ENCODE assay signal across 14 cellular contexts in genomic region chr12:1047898-1048660, GRCh38. TPM values are rescaled to one million over a fixed set of nuclear protein-coding genes. Genes with fewer than 3 reads are reported as not detected.
DNase-seq lines count a peak whose midpoint lies in the region; ATAC-seq, FAIRE-seq and TF ChIP-seq lines count a peak whose summit lies in the region.
"Had no signal": no experiment of that assay in that cellular context is flagged by ENCODE, and none has a peak within 500 bp of the region (broad histone marks: within the 10 kb centered on the region; RNA-seq: fewer than 3 reads in every experiment).

No MANE protein-coding gene starts in this region.

- intact Hi-C loops in pancreas (cut with DNase I): no loop called here

- peak overlapping the region in 3 of 10 donors; percentile 4 to 43 (median 11) for H3K27ac Mint-ChIP-seq in naive thymus-derived CD8-positive, alpha-beta T cell
- H3K27ac Mint-ChIP-seq: activated naive CD4-positive, alpha-beta T cell treated with anti-CD3 and anti-CD28 coated beads for 36 hours had no signal

- peaks cover 0 to 6% (median 2%) of the 10 kb centered on the region in 3 donors for H3K4me1 ChIP-seq in pancreas

- H3K9me3 Mint-ChIP-seq in naive thymus-derived CD8-positive, alpha-beta T cell: no peaks in the 10 kb centered on the region
- H3K9me3 Mint-ChIP-seq: activated naive CD4-positive, alpha-beta T cell treated with anti-CD3 and anti-CD28 coated beads for 36 hours; naive B cell had no signal

- no peaks in the 10 kb centered on the region for H3K27me3 ChIP-seq in pancreas

- no peak overlapping the region for H3K27ac ChIP-seq in pancreas

- H3K4me3 Mint-ChIP-seq in naive thymus-derived CD8-positive, alpha-beta T cell: peak overlapping the region in 3 of 10 donors; percentile 1 to 10 (median 3)
- H3K4me3 Mint-ChIP-seq: activated naive CD4-positive, alpha-beta T cell treated with anti-CD3 and anti-CD28 coated beads for 36 hours; naive B cell had no signal

- no peaks in the 10 kb centered on the region for H3K27me3 Mint-ChIP-seq in naive thymus-derived CD8-positive, alpha-beta T cell
- H3K27me3 Mint-ChIP-seq: naive B cell had no signal

- no peaks in the 10 kb centered on the region for H3K36me3 ChIP-seq in pancreas

- peak; percentile 39 for DNase-seq in GM03348 (ENCODE audit: low spot score)
- peak; percentile 100 for DNase-seq in NCI-H2171 (lab: John Stamatoyannopoulos, UW)
- DNase-seq in dermis blood vessel endothelial cell: peak; percentile 73
- DNase-seq in pancreas: no peak
- DNase-seq in naive thymus-derived CD8-positive, alpha-beta T cell: no peak
- no peak for DNase-seq in GM13977 (ENCODE audit: low spot score)
- no peak for DNase-seq in activated T-cell treated with anti-CD3 and anti-CD28 coated beads, Interleukin-2, amount 50 U/mL, for 1 hour
- no peak for DNase-seq in LoVo (ENCODE audit: low spot score)
- DNase-seq: activated naive CD4-positive, alpha-beta T cell treated with anti-CD3 and anti-CD28 coated beads for 36 hours; DND-41; H7; naive B cell; NCI-H1092 treated with DMSO at 0.1 percent for 48 hours had no signal

- H3K4me1 Mint-ChIP-seq in naive thymus-derived CD8-positive, alpha-beta T cell: peaks cover 12 to 20% (median 16%) of the 10 kb centered on the region in 4 donors

- POLR2A ChIA-PET in naive thymus-derived CD8-positive, alpha-beta T cell (lab: Charles Lee): no interaction called here

- TF ChIP-seq CTCF in pancreas (IDR thresholded peaks at IDR 0.05) (no peak), GM13977 (IDR thresholded peaks at IDR 0.05; ENCODE audit: extremely low read depth, insufficient read depth, missing control alignments) (no peak)

- ATAC-seq in pancreas: peak in 3 of 4 donors; percentile 45 to 59 (median 45)
- no peak for ATAC-seq in naive thymus-derived CD8-positive, alpha-beta T cell

- peaks cover 0 to 30% (median 2%) of the 10 kb centered on the region in 3 donors for H3K36me3 Mint-ChIP-seq in naive thymus-derived CD8-positive, alpha-beta T cell
- H3K36me3 Mint-ChIP-seq: naive B cell had no signal

- WGBS in pancreas, 2 donors: 84 to 87% methylated on average over 8 of the region's 8 CpGs

- FAIRE-seq in pancreas (lab: Jason Lieb, UNC): no peak
- FAIRE-seq: colon had no signal

- no peak overlapping the region for H3K4me3 ChIP-seq in pancreas

- in situ Hi-C loops in GM13977 (cut with MboI; ENCODE audit: low pct_unique_long_range_greater_than_20kb, low sequenced_read_pairs, unreplicated experiment): no loop called here

- H3K9me3 ChIP-seq in pancreas: no peaks in the 10 kb centered on the region

RNA-seq across cellular contexts. Expression of gene ERC1, which starts 57.1 kb away (rescaled TPM):
- total RNA-seq in dermis blood vessel endothelial cell (47.1 and 51.5 TPM in 2 replicates), pancreas (10 to 100 TPM; 17.9 to 41.4 (median 21.4) TPM)
- polyA plus RNA-seq in pancreas: 1 to 10 TPM; 4.1 to 5.5 TPM
- 10 to 100 TPM; 44.1 to 51.9 TPM for total RNA-seq in naive thymus-derived CD8-positive, alpha-beta T cell
- 10 to 100 TPM; 14.0 to 22.5 (median 14.3) TPM for polyA plus RNA-seq in naive thymus-derived CD8-positive, alpha-beta T cell

Comparison
In these comparisons a context has a peak if more than half of its experiments do, and no peak if none do; other contexts are left out.
1. DNase-seq: peak in GM03348 (single experiment), NCI-H2171 (single experiment) and dermis blood vessel endothelial cell (single experiment); none in pancreas (0 of 6), naive thymus-derived CD8-positive, alpha-beta T cell (0 of 10), GM13977 (single experiment), activated T-cell treated with anti-CD3 and anti-CD28 coated beads, Interleukin-2, amount 50 U/mL, for 1 hour (single experiment) and LoVo (single experiment).
2. ATAC-seq: peak in pancreas (3 of 4); none in naive thymus-derived CD8-positive, alpha-beta T cell (0 of 2).